In the genomic region with DNA sequence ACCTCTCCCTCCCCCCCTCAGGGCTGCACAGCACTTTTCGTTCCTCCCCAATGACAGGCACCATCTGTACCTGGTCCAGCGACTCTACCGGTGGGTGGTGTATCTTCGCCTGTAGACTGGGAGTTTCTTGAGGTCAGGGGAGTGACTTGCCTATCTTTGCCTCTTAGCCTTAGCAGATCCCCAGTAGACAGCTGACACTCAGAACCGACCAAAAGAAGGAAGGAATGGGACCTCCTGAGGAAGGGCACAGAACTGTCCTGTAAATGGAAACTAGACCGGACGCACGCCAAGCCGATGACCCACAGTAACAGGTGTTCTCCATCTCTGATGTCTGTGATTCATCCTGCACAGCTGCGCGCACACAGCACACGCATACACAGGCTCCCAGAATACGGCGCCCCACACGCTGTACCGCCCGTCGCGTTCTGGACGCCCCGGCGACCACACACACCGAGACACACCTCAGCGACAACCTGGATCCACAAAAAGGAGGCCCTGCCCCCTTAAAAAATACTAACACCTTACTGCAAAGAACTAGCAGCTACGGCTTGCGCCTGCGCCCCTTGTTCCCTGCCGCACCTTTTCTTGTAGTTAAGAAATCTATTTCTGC, we compare ENCODE assay signal across 8 cellular contexts. TPM values are rescaled to one million over a fixed set of nuclear protein-coding genes. Genes with fewer than 3 reads are reported as not detected.
A peak's percentile ranks its signal among the peaks of the same experiment; 100 is the strongest.
DNase-seq lines count a peak whose midpoint lies in the region; ATAC-seq and TF ChIP-seq lines count a peak whose summit lies in the region.

No MANE protein-coding gene starts in this region.

- peaks cover 19% of the 10 kb centered on the region for H3K36me3 Mint-ChIP-seq in activated T-helper 17 cell treated with anti-CD3 and anti-CD28 coated beads, Interleukin-2, amount 50 U/mL, for 72 hours (ENCODE audit: low read depth)

- no peaks in the 10 kb centered on the region for H3K9me3 Mint-ChIP-seq in activated T-helper 17 cell treated with anti-CD3 and anti-CD28 coated beads, Interleukin-2, amount 50 U/mL, for 72 hours

- ATAC-seq in GM18870 (IDR thresholded peaks at IDR 0.05; ENCODE audit: unreplicated experiment) (peak; percentile 69), HG03095 (IDR thresholded peaks at IDR 0.05; ENCODE audit: unreplicated experiment) (peak; percentile 51), omental fat pad (ENCODE audit: low FRiP score) (peak; percentile 66), HG02623 (IDR thresholded peaks at IDR 0.05; ENCODE audit: unreplicated experiment) (no peak)
- peak; percentile 84 for ATAC-seq in activated T-helper 17 cell treated with anti-CD3 and anti-CD28 coated beads, Interleukin-2, amount 50 U/mL, for 72 hours (replicated peaks)

- H3K4me1 Mint-ChIP-seq in activated T-helper 17 cell treated with anti-CD3 and anti-CD28 coated beads, Interleukin-2, amount 50 U/mL, for 72 hours, result peaks cover 27% of the 10 kb centered on the region

- peak overlapping the region; percentile 84 for H3K4me3 Mint-ChIP-seq in activated T-helper 17 cell treated with anti-CD3 and anti-CD28 coated beads, Interleukin-2, amount 50 U/mL, for 72 hours

- no peaks in the 10 kb centered on the region for H3K27me3 Mint-ChIP-seq in activated T-helper 17 cell treated with anti-CD3 and anti-CD28 coated beads, Interleukin-2, amount 50 U/mL, for 72 hours

- no peak for TF ChIP-seq CTCF in omental fat pad (IDR thresholded peaks at IDR 0.05)

- DNase-seq in AG08395 (ENCODE audit: low spot score) (peak; percentile 17), NCI-H748 (lab: John Stamatoyannopoulos, UW; ENCODE audit: unreplicated experiment) (peak; percentile 65), germinal center (ENCODE audit: low spot score) (peak; percentile 66), omental fat pad (ENCODE audit: low spot score) (no peak)

- H3K27ac Mint-ChIP-seq in activated T-helper 17 cell treated with anti-CD3 and anti-CD28 coated beads, Interleukin-2, amount 50 U/mL, for 72 hours, result peak overlapping the region; percentile 66

RNA-seq across cellular contexts. Expression of a gene that starts 0.7 kb away (rescaled TPM):
- 1 to 10 TPM; 4.7 to 8.0 TPM for total RNA-seq in activated T-helper 17 cell treated with anti-CD3 and anti-CD28 coated beads, Interleukin-2, amount 50 U/mL, for 72 hours
- 1 to 10 TPM; 1.1 to 1.5 (median 1.2) TPM for total RNA-seq in omental fat pad

RNA-seq across cellular contexts. Expression of a gene that starts 40.6 kb away (rescaled TPM):
- 10 to 100 TPM; 61.9 to 67.1 TPM for total RNA-seq in activated T-helper 17 cell treated with anti-CD3 and anti-CD28 coated beads, Interleukin-2, amount 50 U/mL, for 72 hours
- 10 to 100 TPM; 22.9 to 38.1 (median 30.3) TPM for total RNA-seq in omental fat pad
